ENCODE assay signal across 21 cellular contexts in genomic region chr3:105238367-105238766, GRCh38.
DNase-seq lines count a peak whose midpoint lies in the region; ATAC-seq, FAIRE-seq and TF ChIP-seq lines count a peak whose summit lies in the region.
"Had no signal": no experiment of that assay in that cellular context is flagged by ENCODE, and none has a peak within 500 bp of the region (broad histone marks: within the 10 kb centered on the region; RNA-seq: fewer than 3 reads in every experiment).

No MANE protein-coding gene starts in this region.

- H3K9me3 Mint-ChIP-seq in activated T-cell treated with anti-CD3 and anti-CD28 coated beads, Interleukin-2, amount 50 U/mL, for 24 hours = no peaks in the 10 kb centered on the region
- H3K9me3 Mint-ChIP-seq: CD4-positive, alpha-beta memory T cell had no signal

- no peak overlapping the region for H2AK5ac ChIP-seq in neuronal stem cell (ENCODE audit: low read depth, low read length)

- H3K4me3 ChIP-seq in A549 (no peak overlapping the region), neuronal stem cell (ENCODE audit: low read length in 2 of 2) (no peak overlapping the region)
- H3K4me3 ChIP-seq: BLaER1, HAP-1, K562 had no signal

- POLR2A ChIA-PET in A549 (lab: Yijun Ruan, JAX) = no interaction called here

- no peak overlapping the region for H3K4me3 Mint-ChIP-seq in activated T-cell treated with anti-CD3 and anti-CD28 coated beads, Interleukin-2, amount 50 U/mL, for 24 hours
- H3K4me3 Mint-ChIP-seq: CD14-positive monocyte; CD4-positive, alpha-beta memory T cell had no signal

- H3K36me3 ChIP-seq in neuronal stem cell (replicated peaks in 1 of 2; ENCODE audit: control insufficient read depth in 2 of 2, insufficient read depth in 2 of 2, low read length in 2 of 2) = no peaks in the 10 kb centered on the region
- H3K36me3 ChIP-seq: BLaER1, HAP-1 had no signal

- H3K36me3 Mint-ChIP-seq in activated T-cell treated with anti-CD3 and anti-CD28 coated beads, Interleukin-2, amount 50 U/mL, for 24 hours (ENCODE audit: low read depth) = no peaks in the 10 kb centered on the region
- H3K36me3 Mint-ChIP-seq: CD14-positive monocyte; CD4-positive, alpha-beta memory T cell had no signal

- H4K91ac ChIP-seq in neuronal stem cell (ENCODE audit: low read depth, low read length, poor library complexity) = no peak overlapping the region

- WGBS in A549 (ENCODE audit: missing lambda C conversion rate) = 53% methylated on average over 1 of the region's 1 CpG
- no CpG with 5 or more reads among the region's 1 CpG for WGBS in neuronal stem cell (ENCODE audit: extremely low coverage in 2 of 2, insufficient read length in 2 of 2, insufficient replicate concordance in 1 of 2), 2 donors

- no peak overlapping the region for H2BK15ac ChIP-seq in neuronal stem cell (ENCODE audit: low read length)

- peak overlapping the region; percentile 50 for H2AFZ ChIP-seq in neuronal stem cell (ENCODE audit: low read length)

- H3K9ac ChIP-seq in neuronal stem cell (ENCODE audit: low read depth, low read length, poor library complexity) = no peak overlapping the region
- H3K9ac ChIP-seq: BLaER1 had no signal

- H3K79me1 ChIP-seq in neuronal stem cell (ENCODE audit: low read depth, low read length) = no peaks in the 10 kb centered on the region

- H2BK12ac ChIP-seq in neuronal stem cell (ENCODE audit: low read length) = no peak overlapping the region

- peaks cover 4% of the 10 kb centered on the region for H3K27me3 Mint-ChIP-seq in activated T-cell treated with anti-CD3 and anti-CD28 coated beads, Interleukin-2, amount 50 U/mL, for 24 hours

- CTCF ChIA-PET in A549 (lab: Yijun Ruan, JAX) = interaction anchor here (0.6 kb wide), 1 partner anchor 9 kb away, joined by 3 read pairs; no protein-coding TSS in a partner anchor

- H3K27ac Mint-ChIP-seq in activated T-cell treated with anti-CD3 and anti-CD28 coated beads, Interleukin-2, amount 50 U/mL, for 24 hours = no peak overlapping the region
- H3K27ac Mint-ChIP-seq: CD14-positive monocyte; CD4-positive, alpha-beta memory T cell had no signal

- H3K4me1 Mint-ChIP-seq in activated T-cell treated with anti-CD3 and anti-CD28 coated beads, Interleukin-2, amount 50 U/mL, for 24 hours (ENCODE audit: low read depth) = no peaks in the 10 kb centered on the region
- H3K4me1 Mint-ChIP-seq: CD14-positive monocyte; CD4-positive, alpha-beta memory T cell had no signal

- H3K23ac ChIP-seq in neuronal stem cell (ENCODE audit: low read depth, low read length, poor library complexity) = no peak overlapping the region

- TF ChIP-seq EP300 in A549 (IDR thresholded peaks at IDR 0.05) = no peak

- H3K4ac ChIP-seq in neuronal stem cell (ENCODE audit: low read length) = no peak overlapping the region

- H2BK5ac ChIP-seq in neuronal stem cell (ENCODE audit: low read length) = no peak overlapping the region

- ATAC-seq in A549 (no peak), HG02678 (IDR thresholded peaks at IDR 0.05; ENCODE audit: unreplicated experiment) (no peak)
- ATAC-seq: K562 had no signal

- H3K4me1 ChIP-seq in A549 (no peaks in the 10 kb centered on the region), neuronal stem cell (ENCODE audit: control insufficient read depth in 2 of 2, insufficient read depth in 1 of 2, low read depth in 1 of 2, low read length in 2 of 2) (no peaks in the 10 kb centered on the region)
- H3K4me1 ChIP-seq: BLaER1, HAP-1 had no signal

- H3K18ac ChIP-seq in neuronal stem cell (ENCODE audit: low read length) = no peak overlapping the region

- H3K27ac ChIP-seq in A549 (no peak overlapping the region), neuronal stem cell (replicated peaks; ENCODE audit: low read length) (no peak overlapping the region)
- H3K27ac ChIP-seq: BLaER1 had no signal

- no peak overlapping the region for H3K14ac ChIP-seq in neuronal stem cell (ENCODE audit: low read length)

- H3K4me2 ChIP-seq in A549 (no peak overlapping the region), neuronal stem cell (ENCODE audit: insufficient read depth, low read length, poor library complexity, severe bottlenecking) (no peak overlapping the region)
- H3K4me2 ChIP-seq: BLaER1 had no signal

- no peaks in the 10 kb centered on the region for H3K27me3 ChIP-seq in neuronal stem cell (ENCODE audit: control insufficient read depth in 3 of 3, insufficient read depth in 3 of 3, low read depth in 1 of 3, low read length in 3 of 3)
- H3K27me3 ChIP-seq: BLaER1 had no signal

- no peak overlapping the region for H2BK120ac ChIP-seq in neuronal stem cell (ENCODE audit: low read depth, low read length)

- DNase-seq in A549 (ENCODE audit: low read depth in 1 of 2, low spot score in 1 of 2) (no peak), COR-L47 (lab: John Stamatoyannopoulos, UW) (peak; percentile 8), NCI-H146 treated with DMSO at 0.1 percent for 48 hours (lab: John Stamatoyannopoulos, UW; ENCODE audit: unreplicated experiment) (peak; percentile 87), neuronal stem cell (ENCODE audit: low spot score) (no peak)
- DNase-seq in activated CD4-positive, alpha-beta T cell treated with anti-CD3 and anti-CD28 coated beads for 48 hours = no peak
- DNase-seq in activated T-cell treated with anti-CD3 and anti-CD28 coated beads, Interleukin-2, amount 50 U/mL, for 24 hours = no peak
- DNase-seq: AML-193; Calu3; CD4-positive, alpha-beta memory T cell; DMS 273 treated with DMSO at 0.1 percent for 48 hours; DMS53; DND-41 had no signal

- FAIRE-seq in A549 (lab: Jason Lieb, UNC) = no peak
- FAIRE-seq: A204.1, G401.6, GM12891, GM19239, K562 had no signal

- no peaks in the 10 kb centered on the region for H3K9me3 ChIP-seq in A549
- no peaks in the 10 kb centered on the region for H3K9me3 ChIP-seq in neuronal stem cell (replicated peaks in 1 of 2; ENCODE audit: control insufficient read depth in 2 of 2, insufficient read depth in 1 of 2, low read depth in 1 of 2, low read length in 2 of 2)
- H3K9me3 ChIP-seq: BLaER1, HAP-1 had no signal

- TF ChIP-seq RAD21 in A549 (conservative IDR thresholded peaks at IDR 0.05 in 1 of 2, IDR thresholded peaks at IDR 0.05 in 1 of 2) = no peak

- no peak for TF ChIP-seq CTCF in A549 (IDR thresholded peaks at IDR 0.05)

- no peak for TF ChIP-seq POLR2A in A549 (IDR thresholded peaks at IDR 0.05; ENCODE audit: low read length)

- H4K8ac ChIP-seq in neuronal stem cell (ENCODE audit: low read depth, low read length) = no peak overlapping the region

TF ChIP-seq in A549, 52 proteins besides CTCF, POLR2A, EP300 and RAD21:
- TF ChIP-seq ATOH8 (CRISPR knock-in tag; IDR thresholded peaks at IDR 0.05; ENCODE audit: low read depth) (no peak), JUNB (IDR thresholded peaks at IDR 0.05) (no peak), MAFK (IDR thresholded peaks at IDR 0.05; ENCODE audit: partially characterized antibody) (peak; percentile 57)
TF ChIP-seq in A549: peak in this region for 1.

Comparison
In these comparisons a context has a peak if more than half of its experiments do, and no peak if none do; other contexts are left out.
1. DNase-seq: peak in COR-L47 (single experiment) and NCI-H146 treated with DMSO at 0.1 percent for 48 hours (single experiment); none in A549 (0 of 2), neuronal stem cell (single experiment), activated CD4-positive, alpha-beta T cell treated with anti-CD3 and anti-CD28 coated beads for 48 hours (single experiment) and activated T-cell treated with anti-CD3 and anti-CD28 coated beads, Interleukin-2, amount 50 U/mL, for 24 hours (single experiment).